In genomic region chr18:12256946-12257345, GRCh38 we compare ENCODE assay signal across 1 cellular context.
TF ChIP-seq lines count a peak whose summit lies in the region.

No MANE protein-coding gene starts in this region.

TF ChIP-seq in endothelial cell of umbilical vein, 7 proteins besides CTCF, POLR2A, EP300 and RAD21:
- TF ChIP-seq MYC (IDR thresholded peaks at IDR 0.05; ENCODE audit: low read depth, low read length): no peak
- no peak for TF ChIP-seq GATA2 (IDR thresholded peaks at IDR 0.05; ENCODE audit: insufficient read depth, insufficient read length, low read depth, low read length)
- no peak for TF ChIP-seq FOS (IDR thresholded peaks at IDR 0.05; ENCODE audit: borderline replicate concordance, insufficient read depth, low read length)
- TF ChIP-seq MAX (IDR thresholded peaks at IDR 0.05; ENCODE audit: insufficient read depth, insufficient read length): no peak
- TF ChIP-seq JUN (IDR thresholded peaks at IDR 0.05; ENCODE audit: borderline replicate concordance, insufficient read depth, insufficient read length, low read depth): no peak
- TF ChIP-seq EZH2 (IDR thresholded peaks at IDR 0.05; ENCODE audit: borderline replicate concordance, low read depth, low read length, severe bottlenecking): no peak
- TF ChIP-seq POLR2AphosphoS5 (IDR thresholded peaks at IDR 0.05; ENCODE audit: insufficient read depth, low read depth, low read length): no peak
